Comparison of ENCODE assay signal across 1 cellular context in the genomic region with DNA sequence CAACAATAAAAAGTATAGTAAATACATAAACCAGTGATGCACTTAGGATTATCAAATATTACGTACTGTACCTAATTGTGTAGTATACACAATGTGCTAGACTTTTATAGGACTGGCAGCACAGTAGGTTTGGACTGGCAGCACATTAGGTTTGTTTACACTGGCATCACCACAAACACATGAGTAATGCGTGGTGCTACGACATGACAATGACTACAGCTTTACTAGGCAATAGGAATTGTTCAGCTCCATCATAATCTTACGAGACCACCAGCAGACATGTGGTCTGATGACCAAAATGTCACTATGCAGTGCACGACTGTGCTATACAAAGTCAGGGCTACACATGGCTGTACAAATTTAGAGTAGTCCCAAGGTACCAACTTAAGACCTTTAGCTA.
TF ChIP-seq lines count a peak whose summit lies in the region.

No MANE protein-coding gene starts in this region.

TF ChIP-seq in HEK293, 187 proteins besides CTCF, POLR2A, EP300 and RAD21 (continued from another document):
- TF ChIP-seq, protein P1, sequence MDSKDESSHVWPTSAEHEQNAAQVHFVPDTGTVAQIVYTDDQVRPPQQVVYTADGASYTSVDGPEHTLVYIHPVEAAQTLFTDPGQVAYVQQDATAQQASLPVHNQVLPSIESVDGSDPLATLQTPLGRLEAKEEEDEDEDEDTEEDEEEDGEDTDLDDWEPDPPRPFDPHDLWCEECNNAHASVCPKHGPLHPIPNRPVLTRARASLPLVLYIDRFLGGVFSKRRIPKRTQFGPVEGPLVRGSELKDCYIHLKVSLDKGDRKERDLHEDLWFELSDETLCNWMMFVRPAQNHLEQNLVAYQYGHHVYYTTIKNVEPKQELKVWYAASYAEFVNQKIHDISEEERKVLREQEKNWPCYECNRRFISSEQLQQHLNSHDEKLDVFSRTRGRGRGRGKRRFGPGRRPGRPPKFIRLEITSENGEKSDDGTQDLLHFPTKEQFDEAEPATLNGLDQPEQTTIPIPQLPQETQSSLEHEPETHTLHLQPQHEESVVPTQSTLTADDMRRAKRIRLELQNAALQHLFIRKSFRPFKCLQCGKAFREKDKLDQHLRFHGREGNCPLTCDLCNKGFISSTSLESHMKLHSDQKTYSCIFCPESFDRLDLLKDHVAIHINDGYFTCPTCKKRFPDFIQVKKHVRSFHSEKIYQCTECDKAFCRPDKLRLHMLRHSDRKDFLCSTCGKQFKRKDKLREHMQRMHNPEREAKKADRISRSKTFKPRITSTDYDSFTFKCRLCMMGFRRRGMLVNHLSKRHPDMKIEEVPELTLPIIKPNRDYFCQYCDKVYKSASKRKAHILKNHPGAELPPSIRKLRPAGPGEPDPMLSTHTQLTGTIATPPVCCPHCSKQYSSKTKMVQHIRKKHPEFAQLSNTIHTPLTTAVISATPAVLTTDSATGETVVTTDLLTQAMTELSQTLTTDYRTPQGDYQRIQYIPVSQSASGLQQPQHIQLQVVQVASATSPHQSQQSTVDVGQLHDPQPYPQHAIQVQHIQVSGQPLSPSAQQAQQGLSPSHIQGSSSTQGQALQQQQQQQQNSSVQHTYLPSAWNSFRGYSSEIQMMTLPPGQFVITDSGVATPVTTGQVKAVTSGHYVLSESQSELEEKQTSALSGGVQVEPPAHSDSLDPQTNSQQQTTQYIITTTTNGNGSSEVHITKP (tag by site-specific recombination; IDR thresholded peaks at IDR 0.05), result no peak
- no peak for TF ChIP-seq SCRT1 (tag by site-specific recombination; IDR thresholded peaks at IDR 0.05; ENCODE audit: borderline replicate concordance)
- TF ChIP-seq, protein P2, sequence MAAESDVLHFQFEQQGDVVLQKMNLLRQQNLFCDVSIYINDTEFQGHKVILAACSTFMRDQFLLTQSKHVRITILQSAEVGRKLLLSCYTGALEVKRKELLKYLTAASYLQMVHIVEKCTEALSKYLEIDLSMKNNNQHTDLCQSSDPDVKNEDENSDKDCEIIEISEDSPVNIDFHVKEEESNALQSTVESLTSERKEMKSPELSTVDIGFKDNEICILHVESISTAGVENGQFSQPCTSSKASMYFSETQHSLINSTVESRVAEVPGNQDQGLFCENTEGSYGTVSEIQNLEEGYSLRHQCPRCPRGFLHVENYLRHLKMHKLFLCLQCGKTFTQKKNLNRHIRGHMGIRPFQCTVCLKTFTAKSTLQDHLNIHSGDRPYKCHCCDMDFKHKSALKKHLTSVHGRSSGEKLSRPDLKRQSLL (tag by site-specific recombination; IDR thresholded peaks at IDR 0.05), result peak; percentile 86
- peak; percentile 67; the same call in 1 of the 2 replicates for TF ChIP-seq ZNF843 (tag by site-specific recombination; IDR thresholded peaks at IDR 0.05)
- 0 out of 2 replicates have a peak, but pooled peaks have one; percentile 27 for TF ChIP-seq ZNF221 (tag by site-specific recombination; IDR thresholded peaks at IDR 0.05; ENCODE audit: borderline replicate concordance)
- peak; percentile 24; the same call in 1 of the 2 replicates for TF ChIP-seq KLF16 (tag by site-specific recombination; IDR thresholded peaks at IDR 0.05)
- TF ChIP-seq ZNF747 (tag by site-specific recombination; IDR thresholded peaks at IDR 0.05), result no peak
TF ChIP-seq in HEK293: peak in this region for 15.
